2 cellular contexts compared by ENCODE assay signal in genomic region chr21:32543056-32543455, GRCh38. TPM values are rescaled to one million over a fixed set of nuclear protein-coding genes. Genes with fewer than 3 reads are reported as not detected.
"Had no signal": no experiment of that assay in that cellular context is flagged by ENCODE, and none has a peak within 500 bp of the region (broad histone marks: within the 10 kb centered on the region; RNA-seq: fewer than 3 reads in every experiment).

No MANE protein-coding gene starts in this region.

RNA-seq across cellular contexts. Expression of gene TCP10L, which starts 42.3 kb away (rescaled TPM):
- total RNA-seq: HT-29, IMR-90 had no signal
